Comparison of ENCODE assay signal across 8 cellular contexts in the genomic region with DNA sequence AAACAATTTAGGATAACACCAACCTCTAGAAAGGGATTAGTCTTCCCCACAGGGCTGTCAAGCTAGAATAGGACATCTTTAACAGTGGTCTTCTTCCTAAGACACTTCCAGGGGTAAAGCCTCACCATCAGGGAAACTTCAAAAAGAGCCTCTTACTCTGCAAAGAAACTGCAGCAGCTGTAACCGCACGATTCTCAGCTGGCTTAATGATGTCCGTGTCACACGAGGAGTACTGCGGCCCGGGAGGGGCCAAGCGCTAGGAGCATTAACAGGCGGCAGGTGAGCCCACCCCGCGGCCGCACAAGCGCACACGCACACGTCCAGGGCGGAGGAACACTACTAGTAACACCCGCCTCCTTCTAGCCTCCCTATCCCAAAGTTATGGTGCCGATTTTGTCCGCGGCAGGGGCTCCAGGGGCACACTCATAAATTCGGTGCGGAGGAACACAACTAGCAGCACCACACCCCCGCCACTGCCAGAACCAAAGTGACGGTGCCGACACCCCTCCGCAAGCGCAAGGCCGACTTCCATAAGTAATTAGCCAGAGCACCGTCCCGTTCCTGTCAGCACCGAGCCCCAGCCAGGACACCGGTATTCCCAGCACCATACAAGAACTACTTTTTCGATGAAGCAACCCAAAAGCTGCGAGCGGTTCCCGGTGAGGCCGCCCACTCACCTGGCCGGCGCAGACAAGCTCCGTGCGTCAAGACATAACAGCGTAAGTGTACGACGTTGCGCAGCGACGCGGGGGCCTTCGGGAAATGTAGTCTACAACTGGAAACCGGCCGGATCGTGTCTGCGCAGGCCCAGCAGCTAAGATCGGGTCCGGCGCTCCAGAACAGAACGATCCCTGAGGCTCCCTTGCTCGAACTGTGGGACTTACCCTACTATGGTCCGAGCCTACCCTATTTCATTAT. TPM values are rescaled to one million over a fixed set of nuclear protein-coding genes. Genes with fewer than 3 reads are reported as not detected.
DNase-seq lines count a peak whose midpoint lies in the region; ATAC-seq and TF ChIP-seq lines count a peak whose summit lies in the region.

A gene (plus strand): TSS at position 813 of the 918 bp plus-strand sequence. CDS start 3,572 bp downstream, outside the sequence.
A gene (minus strand): TSS at position 729 of the 918 bp plus-strand sequence. CDS start 8,116 bp downstream, outside the sequence.

- CTCF ChIA-PET in PC-9 (lab: Charles Lee): interaction anchor here (0.6 kb wide), 4 partner anchors 281 to 771 kb away, joined by 3 read pairs; no protein-coding TSS in a partner anchor

- H3K27me3 ChIP-seq in PC-9 (ENCODE audit: insufficient read depth, low read depth) (no peaks in the 10 kb centered on the region), esophagus (ENCODE audit: control insufficient read depth in 1 of 2, insufficient read depth in 2 of 2, low read length in 2 of 2) (no peaks in the 10 kb centered on the region), mucosa of rectum (ENCODE audit: control insufficient read depth in 2 of 2, insufficient read depth in 2 of 2, low read length in 2 of 2) (no peaks in the 10 kb centered on the region)

- H4K20me1 ChIP-seq in PC-9 (ENCODE audit: insufficient read depth): no peaks in the 10 kb centered on the region

- H3K27ac ChIP-seq in PC-9 (peak within 1 kb of the TSS; percentile 68), esophagus (ENCODE audit: low read depth in 2 of 2, low read length in 1 of 2) (peak within 1 kb of the TSS; percentile 96 to 99), mucosa of rectum (ENCODE audit: low read depth in 2 of 2, low read length in 2 of 2) (peak within 1 kb of the TSS; percentile 92 to 94)

- peak within 1 kb of the TSS; percentile 96 for H2AFZ ChIP-seq in PC-9

- TSS peak; percentile 69 for BruUV-seq in PC-9 (replicated peaks; lab: Mats Ljungman, UMichigan)

- peaks cover 11% of the 10 kb centered on the region; the same call in 1 of the 2 replicates for H3F3A ChIP-seq in PC-9 (ENCODE audit: insufficient read depth, low read depth)

- H3K9me2 ChIP-seq in PC-9 (ENCODE audit: insufficient read depth): no peaks in the 10 kb centered on the region

- DNase-seq in Caki2 (ENCODE audit: low read depth) (peak; percentile 87), HuH-7 (ENCODE audit: low spot score) (peak; percentile 80), PC-9 (peak; percentile 87 to 90)
- peak; percentile 92 to 93 for DNase-seq in activated T-cell treated with anti-CD3 and anti-CD28 coated beads, Interleukin-2, amount 50 U/mL, for 48 hours
- DNase-seq in stimulated activated CD8-positive, alpha-beta memory T cell treated with anti-CD3 and anti-CD28 coated beads, Interleukin-4, amount 100 ng/mL, for 4 hours (ENCODE audit: low read depth in 2 of 2, low spot score in 1 of 2): peak; percentile 81 to 86

- peaks cover 18% of the 10 kb centered on the region; the same call in 1 of the 2 replicates for H3K4me1 ChIP-seq in PC-9 (replicated peaks; ENCODE audit: insufficient read depth)
- peaks cover 0 to 2% of the 10 kb centered on the region in 2 donors for H3K4me1 ChIP-seq in esophagus (ENCODE audit: control insufficient read depth in 2 of 2, insufficient read depth in 2 of 2, low read length in 1 of 2)
- peaks cover 8 to 13% of the 10 kb centered on the region in 2 donors for H3K4me1 ChIP-seq in mucosa of rectum (ENCODE audit: control insufficient read depth in 2 of 2, insufficient read depth in 2 of 2, low read length in 2 of 2)

- peak within 1 kb of the TSS; percentile 89 to 90 for H3K9ac ChIP-seq in mucosa of rectum (ENCODE audit: low read depth in 1 of 2, low read length in 2 of 2)

- ATAC-seq in GM21423 (IDR thresholded peaks at IDR 0.05; ENCODE audit: unreplicated experiment): peak; percentile 97

- intact Hi-C loops in PC-9 (cut with micrococcal nuclease; ENCODE audit: unreplicated experiment): loop anchor here (1.0 to 10.0 kb wide), 4 partner anchors 88 to 380 kb away; a partner anchor contains a TSS

- 0% methylated on average over 58 of the region's 58 CpGs for WGBS in esophagus, 2 donors

- H3K36me3 ChIP-seq in PC-9 (ENCODE audit: low read depth) (no peaks in the 10 kb centered on the region), esophagus (ENCODE audit: control insufficient read depth in 2 of 2, insufficient read depth in 2 of 2, low read length in 1 of 2) (no peaks in the 10 kb centered on the region), mucosa of rectum (ENCODE audit: control insufficient read depth in 2 of 2, insufficient read depth in 2 of 2, low read length in 2 of 2) (peaks cover 0 to 2% of the 10 kb centered on the region in 2 donors)

- in situ Hi-C loops in Caki2 (cut with HindIII; ENCODE audit: low pct_unique_long_range_greater_than_20kb, low sequenced_read_pairs): no loop called here

- TF ChIP-seq CTCF in PC-9 (conservative IDR thresholded peaks at IDR 0.05): no peak

- H3K79me2 ChIP-seq in PC-9 (ENCODE audit: low read depth): no peaks in the 10 kb centered on the region

- H3K4me3 ChIP-seq in PC-9 (peak within 1 kb of the TSS; percentile 75), esophagus (ENCODE audit: low read depth in 1 of 2, low read length in 2 of 2) (peak within 1 kb of the TSS; percentile 81 to 91), mucosa of rectum (ENCODE audit: low read length in 2 of 2) (peak within 1 kb of the TSS; percentile 94)

- H3K9me3 ChIP-seq in PC-9 (ENCODE audit: insufficient read depth, low read depth) (peaks cover 14% of the 10 kb centered on the region), esophagus (ENCODE audit: control insufficient read depth in 2 of 2, insufficient read depth in 1 of 2, low read depth in 1 of 2, low read length in 1 of 2) (no peaks in the 10 kb centered on the region), mucosa of rectum (ENCODE audit: control insufficient read depth in 2 of 2, low read length in 2 of 2) (no peaks in the 10 kb centered on the region)

- POLR2A ChIA-PET in PC-9 (lab: Charles Lee; ENCODE audit: unreplicated experiment): interaction anchor here (0.6 to 0.9 kb wide), 5 partner anchors 87 to 1479 kb away, joined by 3 to 9 read pairs (median 5); a partner anchor contains a TSS

- peak within 1 kb of the TSS; percentile 92 for H3K4me2 ChIP-seq in PC-9

RNA-seq across cellular contexts. Expression of the first gene that starts in this region (rescaled TPM):
- total RNA-seq in Caki2 (2014; rRNA removed; shearing (Covaris generic); ENCODE audit: low replicate concordance): not detected in 2 replicates
- 0.25 and 0.37 TPM in 2 replicates for total RNA-seq in PC-9 (2021)
- polyA plus RNA-seq in esophagus: 1 to 10 TPM; 1.1 to 1.6 TPM

RNA-seq across cellular contexts. Expression of the second gene that starts in this region (rescaled TPM):
- total RNA-seq in Caki2 (2014; rRNA removed; shearing (Covaris generic); ENCODE audit: low replicate concordance): 0.74 and 0.84 TPM in 2 replicates
- 2.1 and 2.2 TPM in 2 replicates for total RNA-seq in PC-9 (2021)
- 1 to 10 TPM; 1.6 to 2.4 TPM for polyA plus RNA-seq in esophagus

Comparison
In these comparisons a context has a peak if more than half of its experiments do, and no peak if none do; other contexts are left out.
1. Peak in every context shown above with its lines: DNase-seq, ATAC-seq, H3K4me3 ChIP-seq and H3K27ac ChIP-seq.
2. Peak in DNase-seq in Caki2; RNA of the genes that start here not detected or under 1 TPM.